In genomic region chr17:75267146-75267402, GRCh38 we compare ENCODE assay signal across 1 cellular context.
TF ChIP-seq lines count a peak whose summit lies in the region.

No MANE protein-coding gene starts in this region.

TF ChIP-seq in HepG2, 621 proteins besides CTCF, POLR2A, EP300 and RAD21:
- TF ChIP-seq ZNF207 (IDR thresholded peaks at IDR 0.05; ENCODE audit: borderline replicate concordance) (no peak), ZNF34 (CRISPR knock-in tag; IDR thresholded peaks at IDR 0.05; ENCODE audit: borderline replicate concordance) (0 out of 2 replicates have a peak, but pooled peaks have one; percentile 20), RFXAP (CRISPR knock-in tag; IDR thresholded peaks at IDR 0.05; ENCODE audit: borderline replicate concordance) (0 out of 2 replicates have a peak, but pooled peaks have one; percentile 11), PAWR (CRISPR knock-in tag; IDR thresholded peaks at IDR 0.05; ENCODE audit: borderline replicate concordance) (no peak), MAFF (IDR thresholded peaks at IDR 0.05; ENCODE audit: low read depth, low read length) (no peak), ARNT2 (CRISPR knock-in tag; IDR thresholded peaks at IDR 0.05; ENCODE audit: low read depth) (0 out of 2 replicates have a peak, but pooled peaks have one; percentile 6), ASH2L (IDR thresholded peaks at IDR 0.05; ENCODE audit: insufficient read length, low read depth, low read length) (no peak), NR2F2 (IDR thresholded peaks at IDR 0.05; ENCODE audit: borderline replicate concordance, low read depth) (0 out of 2 replicates have a peak, but pooled peaks have one; percentile 3), ZNF17 (CRISPR knock-in tag; IDR thresholded peaks at IDR 0.05) (no peak), BATF2 (CRISPR knock-in tag; IDR thresholded peaks at IDR 0.05) (0 out of 2 replicates have a peak, but pooled peaks have one; percentile 7)
